ENCODE assay signal across 14 cellular contexts in genomic region chr6:5125152-5126006, GRCh38. TPM values are rescaled to one million over a fixed set of nuclear protein-coding genes. Genes with fewer than 3 reads are reported as not detected.
DNase-seq lines count a peak whose midpoint lies in the region; ATAC-seq, FAIRE-seq and TF ChIP-seq lines count a peak whose summit lies in the region.
"Had no signal": no experiment of that assay in that cellular context is flagged by ENCODE, and none has a peak within 500 bp of the region (broad histone marks: within the 10 kb centered on the region; RNA-seq: fewer than 3 reads in every experiment).

No MANE protein-coding gene starts in this region.

- H2BK15ac ChIP-seq in mesendoderm (replicated peaks; ENCODE audit: low read depth): no peak overlapping the region

- FAIRE-seq in bronchial epithelial cell (lab: Jason Lieb, UNC): no peak

- H3K27me3 ChIP-seq in BLaER1 treated with 17β-estradiol and CSF1 and Interleukin-3, amounts not matched to agents 10 nM and 100 nM: no peaks in the 10 kb centered on the region
- H3K27me3 ChIP-seq in bronchial epithelial cell (ENCODE audit: control insufficient read depth, insufficient read depth, low read length) (no peaks in the 10 kb centered on the region), mesendoderm (ENCODE audit: insufficient read depth, low read length, poor library complexity) (no peaks in the 10 kb centered on the region)
- H3K27me3 ChIP-seq: neutrophil had no signal

- no peak for TF ChIP-seq CTCF in bronchial epithelial cell (IDR thresholded peaks at IDR 0.05; ENCODE audit: insufficient read depth, low read length, severe bottlenecking)

- no peak for ATAC-seq in natural killer cell treated with Interleukin-12 subunit alpha and Interleukin-12 subunit beta and Interleukin-15 and Interleukin-18, amount 100 ng/mL, for 72 hours
- ATAC-seq in HG03439 (IDR thresholded peaks at IDR 0.05; ENCODE audit: unreplicated experiment) (no peak), HG02798 (IDR thresholded peaks at IDR 0.05; ENCODE audit: poor library complexity, unreplicated experiment) (no peak)
- ATAC-seq: stimulated activated naive CD8-positive, alpha-beta T cell treated with anti-CD3 and anti-CD28 coated beads, Interleukin-15, amount 100 ng/mL, for 72 hours had no signal

- H3K56ac ChIP-seq in mesendoderm (ENCODE audit: low read length): no peak overlapping the region

- WGBS in mesendoderm (ENCODE audit: extremely low coverage, insufficient coverage, low lambda C conversion rate): no CpG with 5 or more reads among the region's 11 CpGs

- no peak overlapping the region for H3K18ac ChIP-seq in mesendoderm (ENCODE audit: low read length)

- H3K79me1 ChIP-seq in mesendoderm (ENCODE audit: low read length): no peaks in the 10 kb centered on the region

- no peak overlapping the region for H3K4me3 ChIP-seq in BLaER1 treated with 17β-estradiol and CSF1 and Interleukin-3, amounts not matched to agents 10 nM and 100 nM
- H3K4me3 ChIP-seq in bronchial epithelial cell (ENCODE audit: low read depth, low read length): no peak overlapping the region
- no peak overlapping the region for H3K4me3 ChIP-seq in mesendoderm (ENCODE audit: low read length)

- peak overlapping the region in 1 of 11 experiments; percentile 61; a peak in 1 of 22 replicates for H3K27ac ChIP-seq in BLaER1 treated with 17β-estradiol and CSF1 and Interleukin-3, amounts not matched to agents 10 nM and 100 nM
- no peak overlapping the region for H3K27ac ChIP-seq in mesendoderm (ENCODE audit: low read depth, low read length)
- H3K27ac ChIP-seq: HL-60, neutrophil had no signal

- DNase-seq in NCI-H226: peak; percentile 82
- DNase-seq in bronchial epithelial cell (ENCODE audit: low read depth): peak; percentile 74
- DNase-seq in mesendoderm: peak; percentile 13
- no peak for DNase-seq in NCI-H2081 treated with DMSO at 0.1 percent for 48 hours (lab: John Stamatoyannopoulos, UW)
- DNase-seq in natural killer cell treated with Interleukin-12 subunit alpha and Interleukin-12 subunit beta and Interleukin-15 and Interleukin-18, amount 100 ng/mL, for 72 hours (ENCODE audit: low spot score): no peak
- DNase-seq: activated naive CD8-positive, alpha-beta T cell treated with anti-CD3 and anti-CD28 coated beads, Interleukin-2, amount 10 ng/mL, durations not matched to agents 7 days and 5 days; immature natural killer cell; NCI-H146; stimulated activated naive CD8-positive, alpha-beta T cell treated with anti-CD3 and anti-CD28 coated beads, Interleukin-15, amount 100 ng/mL, for 72 hours had no signal

- H3K4ac ChIP-seq in mesendoderm (ENCODE audit: low read depth, low read length): no peak overlapping the region

- no peak overlapping the region for H2BK5ac ChIP-seq in mesendoderm (ENCODE audit: low read length)

- H4K20me1 ChIP-seq in BLaER1 treated with 17β-estradiol and CSF1 and Interleukin-3, amounts not matched to agents 10 nM and 100 nM: peaks cover 0 to 57% (median 8%) of the 10 kb centered on the region in 11 experiments; a peak in 10 of 22 replicates

- peaks cover 0 to 41% (median 19%) of the 10 kb centered on the region in 11 experiments; a peak in 15 of 22 replicates for H3K36me3 ChIP-seq in BLaER1 treated with 17β-estradiol and CSF1 and Interleukin-3, amounts not matched to agents 10 nM and 100 nM
- no peaks in the 10 kb centered on the region for H3K36me3 ChIP-seq in bronchial epithelial cell (ENCODE audit: control insufficient read depth, insufficient read depth, low read length)
- H3K36me3 ChIP-seq in mesendoderm (ENCODE audit: control insufficient read depth, insufficient read depth, low read length): no peaks in the 10 kb centered on the region
- H3K36me3 ChIP-seq: neutrophil had no signal

- H3K9ac ChIP-seq in BLaER1 treated with 17β-estradiol and CSF1 and Interleukin-3, amounts not matched to agents 10 nM and 100 nM: no peak overlapping the region
- H3K9ac ChIP-seq in mesendoderm (ENCODE audit: low read length): no peak overlapping the region

- H4K8ac ChIP-seq in mesendoderm (ENCODE audit: low read depth, low read length): no peak overlapping the region

- no peaks in the 10 kb centered on the region for H3K27me3 Mint-ChIP-seq in natural killer cell treated with Interleukin-12 subunit alpha and Interleukin-12 subunit beta and Interleukin-15 and Interleukin-18, amount 100 ng/mL, for 72 hours
- H3K27me3 Mint-ChIP-seq: activated naive CD8-positive, alpha-beta T cell treated with anti-CD3 and anti-CD28 coated beads, Interleukin-2, amount 10 ng/mL, durations not matched to agents 7 days and 5 days; stimulated activated naive CD8-positive, alpha-beta T cell treated with anti-CD3 and anti-CD28 coated beads, Interleukin-15, amount 100 ng/mL, for 72 hours had no signal

- H3K9me3 Mint-ChIP-seq in natural killer cell treated with Interleukin-12 subunit alpha and Interleukin-12 subunit beta and Interleukin-15 and Interleukin-18, amount 100 ng/mL, for 72 hours: no peaks in the 10 kb centered on the region
- H3K9me3 Mint-ChIP-seq: activated naive CD8-positive, alpha-beta T cell treated with anti-CD3 and anti-CD28 coated beads, Interleukin-2, amount 10 ng/mL, durations not matched to agents 7 days and 5 days; immature natural killer cell; stimulated activated naive CD8-positive, alpha-beta T cell treated with anti-CD3 and anti-CD28 coated beads, Interleukin-15, amount 100 ng/mL, for 72 hours had no signal

- H3K4me1 Mint-ChIP-seq in natural killer cell treated with Interleukin-12 subunit alpha and Interleukin-12 subunit beta and Interleukin-15 and Interleukin-18, amount 100 ng/mL, for 72 hours (ENCODE audit: low read depth in 2 of 2): no peaks in the 10 kb centered on the region
- H3K4me1 Mint-ChIP-seq: immature natural killer cell; stimulated activated naive CD8-positive, alpha-beta T cell treated with anti-CD3 and anti-CD28 coated beads, Interleukin-15, amount 100 ng/mL, for 72 hours had no signal

- H3K4me2 ChIP-seq in BLaER1 treated with 17β-estradiol and CSF1 and Interleukin-3, amounts not matched to agents 10 nM and 100 nM: peak overlapping the region in 8 of 11 experiments; percentile 56 to 92 (median 80); a peak in 18 of 22 replicates
- H3K4me2 ChIP-seq in mesendoderm (ENCODE audit: low read length): no peak overlapping the region

- H4K5ac ChIP-seq in mesendoderm (ENCODE audit: low read length): no peak overlapping the region

- H2AK5ac ChIP-seq in mesendoderm (ENCODE audit: low read length): no peak overlapping the region

- no peak overlapping the region for H3K27ac Mint-ChIP-seq in natural killer cell treated with Interleukin-12 subunit alpha and Interleukin-12 subunit beta and Interleukin-15 and Interleukin-18, amount 100 ng/mL, for 72 hours
- H3K27ac Mint-ChIP-seq: activated naive CD8-positive, alpha-beta T cell treated with anti-CD3 and anti-CD28 coated beads, Interleukin-2, amount 10 ng/mL, durations not matched to agents 7 days and 5 days; immature natural killer cell; stimulated activated naive CD8-positive, alpha-beta T cell treated with anti-CD3 and anti-CD28 coated beads, Interleukin-15, amount 100 ng/mL, for 72 hours had no signal

- H3K23ac ChIP-seq in mesendoderm (ENCODE audit: low read length): no peak overlapping the region

- peaks cover 10 to 27% (median 14%) of the 10 kb centered on the region in 11 experiments; a peak in 20 of 22 replicates for H3K9me3 ChIP-seq in BLaER1 treated with 17β-estradiol and CSF1 and Interleukin-3, amounts not matched to agents 10 nM and 100 nM (replicated peaks in 1 of 11)
- H3K9me3 ChIP-seq: neutrophil had no signal

- H3K4me1 ChIP-seq in BLaER1 treated with 17β-estradiol and CSF1 and Interleukin-3, amounts not matched to agents 10 nM and 100 nM: peaks cover 22 to 89% (median 78%) of the 10 kb centered on the region in 10 experiments
- H3K4me1 ChIP-seq in mesendoderm (ENCODE audit: control insufficient read depth, low read depth, low read length): peaks cover 3% of the 10 kb centered on the region

- no peak overlapping the region for H3K4me3 Mint-ChIP-seq in natural killer cell treated with Interleukin-12 subunit alpha and Interleukin-12 subunit beta and Interleukin-15 and Interleukin-18, amount 100 ng/mL, for 72 hours
- H3K4me3 Mint-ChIP-seq: activated naive CD8-positive, alpha-beta T cell treated with anti-CD3 and anti-CD28 coated beads, Interleukin-2, amount 10 ng/mL, durations not matched to agents 7 days and 5 days; immature natural killer cell; stimulated activated naive CD8-positive, alpha-beta T cell treated with anti-CD3 and anti-CD28 coated beads, Interleukin-15, amount 100 ng/mL, for 72 hours had no signal

- H3K36me3 Mint-ChIP-seq in natural killer cell treated with Interleukin-12 subunit alpha and Interleukin-12 subunit beta and Interleukin-15 and Interleukin-18, amount 100 ng/mL, for 72 hours: no peaks in the 10 kb centered on the region
- H3K36me3 Mint-ChIP-seq: activated naive CD8-positive, alpha-beta T cell treated with anti-CD3 and anti-CD28 coated beads, Interleukin-2, amount 10 ng/mL, durations not matched to agents 7 days and 5 days; immature natural killer cell had no signal

- no peaks in the 10 kb centered on the region for H3K79me2 ChIP-seq in mesendoderm (ENCODE audit: control insufficient read depth, insufficient read depth, low read length)

- H2BK120ac ChIP-seq in mesendoderm (ENCODE audit: low read depth, low read length): no peak overlapping the region

RNA-seq across cellular contexts. Expression of gene PPP1R3G, which starts 40.2 kb away (rescaled TPM):
- 1.8 and 1.9 TPM in 2 replicates for total RNA-seq in bronchial epithelial cell
- 0.01 TPM for polyA plus RNA-seq in mesendoderm (2013, experiment 1 of 2)
- 0.01 TPM for polyA plus RNA-seq in mesendoderm (2013, experiment 2 of 2)
- total RNA-seq in natural killer cell treated with Interleukin-12 subunit alpha and Interleukin-12 subunit beta and Interleukin-15 and Interleukin-18, amount 100 ng/mL, for 72 hours: under 1 TPM in 1 of 2 donors, not detected in 1; 0.05 TPM
- polyA plus RNA-seq: immature natural killer cell had no signal

Comparison
In these comparisons a context has a peak if more than half of its experiments do, and no peak if none do; other contexts are left out.
1. DNase-seq: peak in NCI-H226 (single experiment), bronchial epithelial cell (single experiment) and mesendoderm (single experiment); none in NCI-H2081 treated with DMSO at 0.1 percent for 48 hours (single experiment) and natural killer cell treated with Interleukin-12 subunit alpha and Interleukin-12 subunit beta and Interleukin-15 and Interleukin-18, amount 100 ng/mL, for 72 hours (single experiment).